13 cellular contexts compared by ENCODE assay signal in genomic region chr3:152260026-152260425, GRCh38. TPM values are rescaled to one million over a fixed set of nuclear protein-coding genes. Genes with fewer than 3 reads are reported as not detected.
DNase-seq lines count a peak whose midpoint lies in the region; ATAC-seq and TF ChIP-seq lines count a peak whose summit lies in the region.
"Had no signal": no experiment of that assay in that cellular context is flagged by ENCODE, and none has a peak within 500 bp of the region (broad histone marks: within the 10 kb centered on the region; RNA-seq: fewer than 3 reads in every experiment).

No MANE protein-coding gene starts in this region.

- TF ChIP-seq POLR2A in spleen (IDR thresholded peaks at IDR 0.05) = no peak

- H3K27me3 ChIP-seq in spleen (replicated peaks in 1 of 7) = no peaks in the 10 kb centered on the region
- H3K27me3 ChIP-seq: pancreas, testis had no signal

- 85 to 90% (median 89%) methylated on average over 3 of the region's 3 CpGs for WGBS in spleen, 5 donors

- peak overlapping the region in 5 of 8 donors; percentile 22 to 85 (median 79) for H3K27ac ChIP-seq in spleen
- H3K27ac ChIP-seq: testis had no signal

- no peaks in the 10 kb centered on the region for H3K27me3 Mint-ChIP-seq in activated T-cell treated with anti-CD3 and anti-CD28 coated beads, Interleukin-2, amount 50 U/mL, for 24 hours
- no peaks in the 10 kb centered on the region for H3K27me3 Mint-ChIP-seq in T-helper 17 cell

- H3K4me3 Mint-ChIP-seq in activated T-cell treated with anti-CD3 and anti-CD28 coated beads, Interleukin-2, amount 50 U/mL, for 24 hours = peak overlapping the region; percentile 25
- no peak overlapping the region for H3K4me3 Mint-ChIP-seq in T-helper 17 cell

- intact Hi-C loops in spleen (cut with DNase I; ENCODE audit: low total_unique reads) = loop anchor here (10.0 kb wide), 1 partner anchor 55 kb away; no protein-coding TSS in a partner anchor

- no peak overlapping the region for H3K4me3 ChIP-seq in fibroblast of pulmonary artery (replicated peaks; ENCODE audit: low read depth, low read length)
- no peak overlapping the region for H3K4me3 ChIP-seq in spleen
- H3K4me3 ChIP-seq: pancreas, testis had no signal

- H3K9me3 ChIP-seq in T-helper 17 cell (ENCODE audit: control insufficient read depth, low read length, poor library complexity, severe bottlenecking) = no peaks in the 10 kb centered on the region
- H3K9me3 ChIP-seq in spleen = no peaks in the 10 kb centered on the region
- H3K9me3 ChIP-seq: pancreas, testis had no signal

- H3K36me3 Mint-ChIP-seq in activated T-cell treated with anti-CD3 and anti-CD28 coated beads, Interleukin-2, amount 50 U/mL, for 24 hours (ENCODE audit: low read depth) = peaks cover 2% of the 10 kb centered on the region
- peaks cover 3% of the 10 kb centered on the region for H3K36me3 Mint-ChIP-seq in T-helper 17 cell (ENCODE audit: low read depth)

- peaks cover 5% of the 10 kb centered on the region for H3K9me3 Mint-ChIP-seq in activated T-cell treated with anti-CD3 and anti-CD28 coated beads, Interleukin-2, amount 50 U/mL, for 24 hours

- DNase-seq in activated T-cell treated with anti-CD3 and anti-CD28 coated beads, Interleukin-2, amount 50 U/mL, for 24 hours = no peak
- no peak for DNase-seq in activated T-cell treated with anti-CD3 and anti-CD28 coated beads for 4 hours
- no peak for DNase-seq in T-helper 17 cell
- DNase-seq in fibroblast of pulmonary artery (ENCODE audit: low read depth) = peak; percentile 48
- DNase-seq in spleen = no peak
- no peak for DNase-seq in COLO668 (lab: John Stamatoyannopoulos, UW; ENCODE audit: unreplicated experiment)
- DNase-seq: DMS153, MM.1S, pancreas, SIG-M5, testis had no signal

- peaks cover 39 to 100% (median 69%) of the 10 kb centered on the region in 6 donors for H3K4me1 ChIP-seq in spleen

- no peaks in the 10 kb centered on the region for H3K36me3 ChIP-seq in spleen
- H3K36me3 ChIP-seq: pancreas had no signal

- H3K4me1 Mint-ChIP-seq in activated T-cell treated with anti-CD3 and anti-CD28 coated beads, Interleukin-2, amount 50 U/mL, for 24 hours (ENCODE audit: low read depth) = peaks cover 88% of the 10 kb centered on the region
- peaks cover 63% of the 10 kb centered on the region for H3K4me1 Mint-ChIP-seq in T-helper 17 cell

- ATAC-seq in T-helper 17 cell (no peak), HG03457 (IDR thresholded peaks at IDR 0.05; ENCODE audit: unreplicated experiment) (no peak), HG02759 (IDR thresholded peaks at IDR 0.05; ENCODE audit: unreplicated experiment) (no peak)
- ATAC-seq: pancreas had no signal

- peak overlapping the region; percentile 90 for H3K27ac Mint-ChIP-seq in activated T-cell treated with anti-CD3 and anti-CD28 coated beads, Interleukin-2, amount 50 U/mL, for 24 hours
- H3K27ac Mint-ChIP-seq in T-helper 17 cell = peak overlapping the region; percentile 98

- TF ChIP-seq CTCF in fibroblast of pulmonary artery (IDR thresholded peaks at IDR 0.05; ENCODE audit: low read length, missing control alignments) (no peak), spleen (IDR thresholded peaks at IDR 0.05 in 8 of 11, conservative IDR thresholded peaks at IDR 0.05 in 3 of 11) (no peak)

RNA-seq across cellular contexts. Expression of gene MBNL1, which starts 8.7 kb away (rescaled TPM):
- total RNA-seq in T-helper 17 cell (100 to 1,000 TPM; 641 to 725 TPM), spleen (100 to 1,000 TPM; 288 to 491 (median 355) TPM)
- 10 to 100 TPM; 64.7 to 66.3 (median 64.7) TPM for polyA plus RNA-seq in spleen
